1 cellular context compared by ENCODE assay signal in the genomic region with DNA sequence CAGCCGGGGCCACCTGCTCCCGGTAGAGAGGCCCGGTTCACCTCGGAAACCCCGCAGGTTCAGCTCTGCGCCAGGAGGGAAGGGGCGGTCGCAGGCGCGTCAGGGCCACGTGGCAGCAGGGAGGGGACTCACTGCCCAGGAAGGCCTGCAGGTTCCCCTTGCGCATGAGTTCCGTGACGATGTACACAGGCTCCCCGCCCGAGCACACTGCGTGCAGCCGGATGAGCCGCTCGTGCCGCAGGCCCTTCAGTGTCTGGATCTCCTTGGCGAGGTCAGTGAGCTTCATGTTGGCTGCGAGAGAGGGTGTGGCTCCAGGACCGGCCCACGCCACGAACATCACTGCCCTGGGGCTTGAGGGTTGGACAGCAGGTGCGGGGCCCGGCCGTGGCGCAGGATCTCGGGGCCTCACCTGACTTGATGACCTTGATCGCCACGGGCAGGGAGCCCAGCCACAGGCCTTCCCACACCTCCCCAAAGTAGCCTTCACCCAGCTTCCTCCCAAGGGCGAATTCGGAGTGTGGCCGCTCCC.
TF ChIP-seq lines count a peak whose summit lies in the region.

No MANE protein-coding gene starts in this region.

TF ChIP-seq in GM12878, 131 proteins besides CTCF, POLR2A, EP300 and RAD21:
- no peak for TF ChIP-seq MYB (IDR thresholded peaks at IDR 0.05; ENCODE audit: borderline replicate concordance, low read depth, low read length)
- TF ChIP-seq DPF2 (IDR thresholded peaks at IDR 0.05): no peak
- no peak for TF ChIP-seq SUPT20H (IDR thresholded peaks at IDR 0.05; ENCODE audit: borderline replicate concordance, control insufficient read depth, low read depth, low read length)
- TF ChIP-seq NRF1 (conservative IDR thresholded peaks at IDR 0.05; ENCODE audit: low read depth, low read length): no peak
- TF ChIP-seq, protein P1, sequence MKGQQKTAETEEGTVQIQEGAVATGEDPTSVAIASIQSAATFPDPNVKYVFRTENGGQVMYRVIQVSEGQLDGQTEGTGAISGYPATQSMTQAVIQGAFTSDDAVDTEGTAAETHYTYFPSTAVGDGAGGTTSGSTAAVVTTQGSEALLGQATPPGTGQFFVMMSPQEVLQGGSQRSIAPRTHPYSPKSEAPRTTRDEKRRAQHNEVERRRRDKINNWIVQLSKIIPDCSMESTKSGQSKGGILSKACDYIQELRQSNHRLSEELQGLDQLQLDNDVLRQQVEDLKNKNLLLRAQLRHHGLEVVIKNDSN (IDR thresholded peaks at IDR 0.05; ENCODE audit: borderline replicate concordance, extremely low read length, insufficient read depth, low read depth, low read length): peak; percentile 36
- TF ChIP-seq NR2C1 (IDR thresholded peaks at IDR 0.05): no peak
TF ChIP-seq in GM12878: peak in this region for 1.
